ENCODE assay signal across 22 cellular contexts in genomic region chr3:54574906-54575305, GRCh38.
"Had no signal": no experiment of that assay in that cellular context is flagged by ENCODE, and none has a peak within 500 bp of the region (broad histone marks: within the 10 kb centered on the region; RNA-seq: fewer than 3 reads in every experiment).

No MANE protein-coding gene starts in this region.

- H3K4me1 ChIP-seq: colonic mucosa, esophagus muscularis mucosa, esophagus squamous epithelium, foreskin keratinocyte, gastrocnemius medialis, gastroesophageal sphincter, heart left ventricle, heart right ventricle had no signal

- H3K9me3 ChIP-seq: colonic mucosa, esophagus muscularis mucosa, esophagus squamous epithelium, gastrocnemius medialis, heart left ventricle had no signal

- H3K27ac ChIP-seq: colonic mucosa, coronary artery, dorsolateral prefrontal cortex, epithelial cell of prostate, esophagus muscularis mucosa, esophagus squamous epithelium, foreskin keratinocyte, gastrocnemius medialis, gastroesophageal sphincter, heart left ventricle, heart right ventricle had no signal

- H3K27me3 ChIP-seq: colonic mucosa, esophagus muscularis mucosa, esophagus squamous epithelium, foreskin keratinocyte, gastrocnemius medialis, gastroesophageal sphincter, heart left ventricle, heart right ventricle had no signal

- H3K4me3 ChIP-seq: colonic mucosa, coronary artery, dorsolateral prefrontal cortex, esophagus muscularis mucosa, esophagus squamous epithelium, gastrocnemius medialis, gastroesophageal sphincter, heart left ventricle, heart right ventricle had no signal

- H3K36me3 ChIP-seq: colonic mucosa, esophagus muscularis mucosa, esophagus squamous epithelium, gastrocnemius medialis, heart left ventricle, heart right ventricle had no signal

- DNase-seq: colonic mucosa; cortex of kidney; dermis blood vessel endothelial cell; dorsolateral prefrontal cortex; effector CD4-positive, alpha-beta T cell; effector CD8-positive, alpha-beta T cell; effector memory CD4-positive, alpha-beta T cell; effector memory CD8-positive, alpha-beta T cell; endodermal cell; esophagus squamous epithelium; foreskin fibroblast; foreskin keratinocyte; foreskin melanocyte; gastrocnemius medialis; glutamatergic neuron; head of caudate nucleus; heart left ventricle; heart right ventricle had no signal
